8 cellular contexts compared by ENCODE assay signal in genomic region chr5:55935371-55935770, GRCh38.
"Had no signal": no experiment of that assay in that cellular context is flagged by ENCODE, and none has a peak within 500 bp of the region (broad histone marks: within the 10 kb centered on the region; RNA-seq: fewer than 3 reads in every experiment).

No MANE protein-coding gene starts in this region.

- H3K4me3 ChIP-seq: sigmoid colon, suprapubic skin, upper lobe of left lung had no signal

- H3K4me1 Mint-ChIP-seq: activated B cell treated with CpG ODN at 0.5 μM for 24 hours, immature natural killer cell had no signal

- H3K9me3 Mint-ChIP-seq: activated B cell treated with CpG ODN at 0.5 μM for 24 hours; immature natural killer cell; natural killer cell treated with Interleukin-12 subunit alpha and Interleukin-12 subunit beta and Interleukin-15 and Interleukin-18, amount 100 ng/mL, for 72 hours; T-helper 1 cell treated with Interleukin-12 subunit alpha and Interleukin-12 subunit beta and Interleukin-4 antibody, amounts not matched to agents 30 μg/mL and 1 μg/mL, for 36 hours had no signal

- H3K27ac Mint-ChIP-seq: activated B cell treated with CpG ODN at 0.5 μM for 24 hours; immature natural killer cell; natural killer cell treated with Interleukin-12 subunit alpha and Interleukin-12 subunit beta and Interleukin-15 and Interleukin-18, amount 100 ng/mL, for 72 hours; T-helper 1 cell treated with Interleukin-12 subunit alpha and Interleukin-12 subunit beta and Interleukin-4 antibody, amounts not matched to agents 30 μg/mL and 1 μg/mL, for 36 hours had no signal

- DNase-seq: cerebellar nuclear complex had no signal

- H3K27me3 Mint-ChIP-seq: activated B cell treated with CpG ODN at 0.5 μM for 24 hours; natural killer cell treated with Interleukin-12 subunit alpha and Interleukin-12 subunit beta and Interleukin-15 and Interleukin-18, amount 100 ng/mL, for 72 hours had no signal

- H3K4me3 Mint-ChIP-seq: activated B cell treated with CpG ODN at 0.5 μM for 24 hours; immature natural killer cell; natural killer cell treated with Interleukin-12 subunit alpha and Interleukin-12 subunit beta and Interleukin-15 and Interleukin-18, amount 100 ng/mL, for 72 hours; T-helper 1 cell treated with Interleukin-12 subunit alpha and Interleukin-12 subunit beta and Interleukin-4 antibody, amounts not matched to agents 30 μg/mL and 1 μg/mL, for 36 hours had no signal
